23 cellular contexts compared by ENCODE assay signal in the genomic region with DNA sequence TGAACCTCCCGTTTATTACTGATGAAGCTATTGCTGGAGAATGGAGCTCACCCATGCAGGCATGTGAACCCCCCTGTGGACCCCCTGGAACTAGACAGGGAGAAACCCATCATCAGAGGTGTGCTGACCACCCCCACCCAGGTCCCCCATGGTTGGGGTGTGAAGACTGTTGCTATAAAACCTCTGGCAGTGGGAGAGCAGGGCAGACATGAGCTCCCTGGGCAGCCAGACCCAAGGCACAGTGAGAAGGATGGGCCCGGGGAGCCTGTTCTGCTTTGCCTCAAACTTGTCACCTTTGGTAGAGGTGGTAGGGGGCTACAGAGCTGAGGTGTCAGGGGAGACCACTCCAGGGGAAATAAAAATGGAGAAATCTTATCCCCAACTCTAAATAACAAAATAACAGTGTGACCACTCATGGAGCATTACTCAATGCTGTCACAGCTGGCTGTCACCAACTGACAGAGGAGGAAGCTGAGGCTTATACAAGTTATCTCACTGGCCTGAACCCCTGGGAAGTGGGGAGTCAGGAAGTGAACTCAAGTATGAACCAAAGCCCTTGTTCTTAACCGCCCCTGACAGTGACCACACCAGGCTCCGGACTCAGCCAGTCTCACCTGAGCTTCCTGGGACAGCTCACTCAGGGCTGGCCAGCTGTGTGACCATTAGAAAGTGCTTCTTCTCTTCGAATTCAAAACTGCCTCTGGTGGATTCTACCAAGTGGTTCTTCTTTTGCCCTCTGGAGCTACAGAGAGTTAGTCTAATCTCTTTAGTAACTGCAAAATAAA.
"Had no signal": no experiment of that assay in that cellular context is flagged by ENCODE, and none has a peak within 500 bp of the region (broad histone marks: within the 10 kb centered on the region; RNA-seq: fewer than 3 reads in every experiment).

No MANE protein-coding gene starts in this region.

- DNase-seq: cortex of kidney; dorsolateral prefrontal cortex; effector memory CD4-positive, alpha-beta T cell; gastrocnemius medialis; heart right ventricle; hypothalamus; mammary epithelial cell; mucosa of descending colon; naive thymus-derived CD8-positive, alpha-beta T cell; sigmoid colon; stimulated activated CD4-positive, alpha-beta T cell treated with anti-CD3 and anti-CD28 coated beads, Interleukin-2, amount 100 ng/mL, for 24 hours; stimulated activated naive CD4-positive, alpha-beta T cell; stomach; substantia nigra; transverse colon had no signal

- H3K36me3 ChIP-seq: esophagus muscularis mucosa, gastrocnemius medialis, heart right ventricle, neutrophil, sigmoid colon, stomach, thoracic aorta, transverse colon had no signal

- FAIRE-seq: islet of Langerhans, urothelium cell line had no signal

- ATAC-seq: gastrocnemius medialis; heart right ventricle; left lobe of liver; mucosa of descending colon; naive thymus-derived CD8-positive, alpha-beta T cell had no signal

- H3K9me3 ChIP-seq: gastrocnemius medialis, mucosa of descending colon, neutrophil, thoracic aorta, transverse colon had no signal

- H3K4me3 ChIP-seq: dorsolateral prefrontal cortex, esophagus muscularis mucosa, gastrocnemius medialis, heart right ventricle, mucosa of descending colon, sigmoid colon, skin epidermis, stomach, thoracic aorta, transverse colon had no signal

- H3K27ac ChIP-seq: dorsolateral prefrontal cortex, epithelial cell of prostate, esophagus muscularis mucosa, gastrocnemius medialis, heart right ventricle, neutrophil, sigmoid colon, skin epidermis, stomach, thoracic aorta, transverse colon had no signal

- H3K4me1 ChIP-seq: esophagus muscularis mucosa, gastrocnemius medialis, heart right ventricle, sigmoid colon, stomach, transverse colon had no signal

- H3K27me3 ChIP-seq: neutrophil, transverse colon had no signal
